Comparison of ENCODE assay signal across 21 cellular contexts in genomic region chr1:86105533-86105866, GRCh38. TPM values are rescaled to one million over a fixed set of nuclear protein-coding genes. Genes with fewer than 3 reads are reported as not detected.
"Had no signal": no experiment of that assay in that cellular context is flagged by ENCODE, and none has a peak within 500 bp of the region (broad histone marks: within the 10 kb centered on the region; RNA-seq: fewer than 3 reads in every experiment).

No MANE protein-coding gene starts in this region.

- H3K4me1 Mint-ChIP-seq: memory B cell had no signal

- H3K27ac ChIP-seq: hepatocyte, left ventricle myocardium inferior, lower lobe of right lung, neural progenitor cell, ovary, stomach, thoracic aorta, transverse colon had no signal

- H3K4me1 ChIP-seq: left ventricle myocardium inferior, lower lobe of right lung, transverse colon had no signal

- H3K27me3 ChIP-seq: hepatocyte, neural progenitor cell, ovary, transverse colon had no signal

- H3K27me3 Mint-ChIP-seq: effector memory CD8-positive, alpha-beta T cell; memory B cell; natural killer cell treated with Interleukin-12 subunit alpha and Interleukin-12 subunit beta and Interleukin-15 and Interleukin-18, amount 100 ng/mL, for 72 hours; progenitor cell of endocrine pancreas had no signal

- H3K27ac Mint-ChIP-seq: effector memory CD8-positive, alpha-beta T cell; memory B cell; mesothelial cell of epicardium; natural killer cell treated with Interleukin-12 subunit alpha and Interleukin-12 subunit beta and Interleukin-15 and Interleukin-18, amount 100 ng/mL, for 72 hours; neural progenitor cell had no signal

- H3K36me3 Mint-ChIP-seq: memory B cell; mesothelial cell of epicardium; natural killer cell treated with Interleukin-12 subunit alpha and Interleukin-12 subunit beta and Interleukin-15 and Interleukin-18, amount 100 ng/mL, for 72 hours; neural progenitor cell had no signal

- ATAC-seq: effector memory CD8-positive, alpha-beta T cell; left cardiac atrium; right cardiac atrium had no signal

- H3K9me3 Mint-ChIP-seq: memory B cell, neural progenitor cell had no signal

- DNase-seq: effector memory CD8-positive, alpha-beta T cell; foreskin melanocyte; left cardiac atrium; left ventricle myocardium inferior; lower lobe of right lung; nucleus accumbens; ovary; right cardiac atrium; small intestine; stimulated activated CD4-positive, alpha-beta T cell treated with anti-CD3 and anti-CD28 coated beads, Interleukin-12 subunit alpha, Interleukin-12 subunit beta, amount 100 ng/mL, for 4 hours; stimulated activated CD4-positive, alpha-beta T cell treated with anti-CD3 and anti-CD28 coated beads, Interleukin-2, amount 100 ng/mL, for 48 hours; substantia nigra had no signal

- H3K4me3 Mint-ChIP-seq: effector memory CD8-positive, alpha-beta T cell; memory B cell; mesothelial cell of epicardium; natural killer cell treated with Interleukin-12 subunit alpha and Interleukin-12 subunit beta and Interleukin-15 and Interleukin-18, amount 100 ng/mL, for 72 hours; neural progenitor cell had no signal

RNA-seq across cellular contexts. Expression of gene COL24A1, which starts 51.1 kb away (rescaled TPM):
- total RNA-seq: natural killer cell treated with Interleukin-12 subunit alpha and Interleukin-12 subunit beta and Interleukin-15 and Interleukin-18, amount 100 ng/mL, for 72 hours had no signal
